8 cellular contexts compared by ENCODE assay signal in the genomic region with DNA sequence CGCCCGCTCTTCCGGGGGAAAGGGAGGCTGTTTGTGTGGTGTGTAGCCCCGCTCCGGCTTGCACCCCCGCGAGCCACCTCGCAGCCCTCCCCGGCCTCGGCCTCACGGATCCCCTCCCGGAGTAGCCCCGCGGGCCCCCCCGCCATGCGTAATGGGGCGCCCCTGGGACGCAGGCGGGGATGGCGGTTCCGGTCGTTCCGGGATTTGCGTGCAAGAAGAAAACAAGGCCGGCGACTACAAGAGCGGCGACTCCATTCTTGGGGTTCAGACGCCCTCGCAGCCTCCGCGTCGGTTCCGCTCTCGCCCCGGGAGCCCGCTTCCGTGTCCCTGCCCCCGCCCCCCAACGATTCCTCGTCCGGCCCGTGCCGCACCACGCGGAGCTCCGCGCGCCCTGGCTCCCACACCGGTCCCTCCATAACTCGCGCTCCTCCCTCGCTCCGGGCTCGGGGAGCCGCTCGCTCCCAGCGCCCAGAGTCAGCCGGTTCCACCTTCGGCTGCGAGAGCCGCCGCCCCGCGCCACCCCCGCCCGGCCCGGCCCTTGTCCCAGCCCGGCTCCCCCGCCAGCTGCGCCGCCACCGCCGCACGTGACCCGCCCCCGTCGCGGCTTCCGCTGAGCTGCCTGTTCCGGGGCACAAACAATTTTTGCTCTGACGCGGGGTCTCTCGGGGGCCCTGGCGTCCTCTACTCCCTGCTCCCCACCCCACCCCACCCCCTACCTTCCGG.
DNase-seq lines count a peak whose midpoint lies in the region; ATAC-seq and TF ChIP-seq lines count a peak whose summit lies in the region.

No MANE protein-coding gene starts in this region.

- POLR2A ChIA-PET in HEK293 (lab: Yijun Ruan, JAX), result interaction anchor here (0.9 to 1.5 kb wide), 5 partner anchors 8 to 80 kb away, joined by 3 to 11 read pairs (median 4); a partner anchor contains a TSS

- H3K4me3 ChIP-seq in HEK293 (ENCODE audit: low read depth, low read length) (peak overlapping the region; percentile 35), RWPE2 (ENCODE audit: severe bottlenecking) (peak overlapping the region; percentile 40), right cardiac atrium (ENCODE audit: low read length) (peak overlapping the region; percentile 73), retinal pigment epithelial cell (ENCODE audit: low read length) (peak overlapping the region; percentile 49)

- H3K27me3 ChIP-seq in RWPE2 (ENCODE audit: insufficient read depth, poor library complexity, severe bottlenecking) (no peaks in the 10 kb centered on the region), right cardiac atrium (ENCODE audit: control insufficient read depth, insufficient read depth) (no peaks in the 10 kb centered on the region)

- no peaks in the 10 kb centered on the region for H3K36me3 ChIP-seq in HEK293 (ENCODE audit: control insufficient read depth in 2 of 2, insufficient read depth in 1 of 2, low read length in 2 of 2)
- H3K36me3 ChIP-seq in RWPE2 (ENCODE audit: low read depth), result no peaks in the 10 kb centered on the region

- no peaks in the 10 kb centered on the region for H3K9me3 ChIP-seq in HEK293 (ENCODE audit: control insufficient read depth, insufficient read depth, low read depth, low read length)
- H3K9me3 ChIP-seq in RWPE2 (ENCODE audit: severe bottlenecking), result no peaks in the 10 kb centered on the region
- no peaks in the 10 kb centered on the region for H3K9me3 ChIP-seq in right cardiac atrium (ENCODE audit: control insufficient read depth, low read length)

- H3K27me3 Mint-ChIP-seq in activated naive CD8-positive, alpha-beta T cell treated with anti-CD3 and anti-CD28 coated beads, Interleukin-2, amount 50 U/mL, for 24 hours, result no peaks in the 10 kb centered on the region

- WGBS in right cardiac atrium, result under 1% methylated on average over 85 of the region's 86 CpGs

- peak overlapping the region; percentile 95 for H3K27ac Mint-ChIP-seq in activated naive CD8-positive, alpha-beta T cell treated with anti-CD3 and anti-CD28 coated beads, Interleukin-2, amount 50 U/mL, for 24 hours

- H3K9me3 Mint-ChIP-seq in activated naive CD8-positive, alpha-beta T cell treated with anti-CD3 and anti-CD28 coated beads, Interleukin-2, amount 50 U/mL, for 24 hours, result no peaks in the 10 kb centered on the region

- peak; percentile 72 for DNase-seq in GDM1 (lab: John Stamatoyannopoulos, UW)
- no peak for DNase-seq in RWPE2 (ENCODE audit: low spot score)
- DNase-seq in activated naive CD8-positive, alpha-beta T cell treated with anti-CD3 and anti-CD28 coated beads, Interleukin-2, amount 50 U/mL, for 24 hours, result peak; percentile 77
- DNase-seq in right cardiac atrium, result peak; percentile 80 to 91 (median 91)
- no peak for DNase-seq in retinal pigment epithelial cell (ENCODE audit: low read depth)

- ATAC-seq in RWPE2 (ENCODE audit: low read depth), result peak; percentile 10; the same call in 2 of the 3 replicates
- ATAC-seq in activated naive CD8-positive, alpha-beta T cell treated with anti-CD3 and anti-CD28 coated beads, Interleukin-2, amount 50 U/mL, for 24 hours, result peak; percentile 8
- peak; percentile 60 to 61 for ATAC-seq in right cardiac atrium
- ATAC-seq in HG02970 (IDR thresholded peaks at IDR 0.05; ENCODE audit: low FRiP score, unreplicated experiment), result no peak
- no peak for ATAC-seq in GM21619 (IDR thresholded peaks at IDR 0.05; ENCODE audit: unreplicated experiment)

- H3K4me1 ChIP-seq in HEK293 (ENCODE audit: control insufficient read depth, insufficient read depth, low read length) (no peaks in the 10 kb centered on the region), RWPE2 (ENCODE audit: insufficient read depth, poor library complexity, severe bottlenecking) (no peaks in the 10 kb centered on the region), right cardiac atrium (ENCODE audit: control insufficient read depth, insufficient read depth, low read length) (peaks cover 5% of the 10 kb centered on the region)

- H3K4me3 Mint-ChIP-seq in activated naive CD8-positive, alpha-beta T cell treated with anti-CD3 and anti-CD28 coated beads, Interleukin-2, amount 50 U/mL, for 24 hours, result peak overlapping the region; percentile 86

- intact Hi-C loops in right cardiac atrium (cut with DNase I), result loop anchor here in 3 of 4 donors (5.0 to 10.0 kb wide), 3 partner anchors 88 to 362 kb away; no protein-coding TSS in a partner anchor

- TF ChIP-seq CTCF in HEK293 (tag by site-specific recombination; IDR thresholded peaks at IDR 0.05) (no peak), RWPE2 (IDR thresholded peaks at IDR 0.05; ENCODE audit: poor library complexity, severe bottlenecking) (no peak), retinal pigment epithelial cell (conservative IDR thresholded peaks at IDR 0.05; ENCODE audit: low read depth, low read length) (no peak)

- peaks cover 6% of the 10 kb centered on the region for H3K36me3 Mint-ChIP-seq in activated naive CD8-positive, alpha-beta T cell treated with anti-CD3 and anti-CD28 coated beads, Interleukin-2, amount 50 U/mL, for 24 hours (ENCODE audit: low read depth)

- H3K4me1 Mint-ChIP-seq in activated naive CD8-positive, alpha-beta T cell treated with anti-CD3 and anti-CD28 coated beads, Interleukin-2, amount 50 U/mL, for 24 hours, result peaks cover 43% of the 10 kb centered on the region

- peak overlapping the region; percentile 86 for H3K27ac ChIP-seq in HEK293 (ENCODE audit: extremely low read depth, low read depth, low read length)
- no peak overlapping the region for H3K27ac ChIP-seq in RWPE2 (ENCODE audit: poor library complexity, severe bottlenecking)
- H3K27ac ChIP-seq in right cardiac atrium (ENCODE audit: low read length), result peak overlapping the region; percentile 98

- CTCF ChIA-PET in HEK293 (lab: Yijun Ruan, JAX), result interaction anchor here (0.6 to 0.8 kb wide), 3 partner anchors 71 to 929 kb away, joined by 3 to 4 read pairs (median 3); no protein-coding TSS in a partner anchor

TF ChIP-seq in HEK293, 187 proteins besides CTCF, POLR2A, EP300 and RAD21 (continues in another document):
- TF ChIP-seq, protein P1, sequence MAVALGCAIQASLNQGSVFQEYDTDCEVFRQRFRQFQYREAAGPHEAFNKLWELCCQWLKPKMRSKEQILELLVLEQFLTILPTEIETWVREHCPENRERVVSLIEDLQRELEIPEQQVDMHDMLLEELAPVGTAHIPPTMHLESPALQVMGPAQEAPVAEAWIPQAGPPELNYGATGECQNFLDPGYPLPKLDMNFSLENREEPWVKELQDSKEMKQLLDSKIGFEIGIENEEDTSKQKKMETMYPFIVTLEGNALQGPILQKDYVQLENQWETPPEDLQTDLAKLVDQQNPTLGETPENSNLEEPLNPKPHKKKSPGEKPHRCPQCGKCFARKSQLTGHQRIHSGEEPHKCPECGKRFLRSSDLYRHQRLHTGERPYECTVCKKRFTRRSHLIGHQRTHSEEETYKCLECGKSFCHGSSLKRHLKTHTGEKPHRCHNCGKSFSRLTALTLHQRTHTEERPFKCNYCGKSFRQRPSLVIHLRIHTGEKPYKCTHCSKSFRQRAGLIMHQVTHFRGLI (tag by site-specific recombination; IDR thresholded peaks at IDR 0.05), result no peak
- TF ChIP-seq ZNF23 (tag by site-specific recombination; IDR thresholded peaks at IDR 0.05; ENCODE audit: borderline replicate concordance), result no peak
- TF ChIP-seq, protein P2, sequence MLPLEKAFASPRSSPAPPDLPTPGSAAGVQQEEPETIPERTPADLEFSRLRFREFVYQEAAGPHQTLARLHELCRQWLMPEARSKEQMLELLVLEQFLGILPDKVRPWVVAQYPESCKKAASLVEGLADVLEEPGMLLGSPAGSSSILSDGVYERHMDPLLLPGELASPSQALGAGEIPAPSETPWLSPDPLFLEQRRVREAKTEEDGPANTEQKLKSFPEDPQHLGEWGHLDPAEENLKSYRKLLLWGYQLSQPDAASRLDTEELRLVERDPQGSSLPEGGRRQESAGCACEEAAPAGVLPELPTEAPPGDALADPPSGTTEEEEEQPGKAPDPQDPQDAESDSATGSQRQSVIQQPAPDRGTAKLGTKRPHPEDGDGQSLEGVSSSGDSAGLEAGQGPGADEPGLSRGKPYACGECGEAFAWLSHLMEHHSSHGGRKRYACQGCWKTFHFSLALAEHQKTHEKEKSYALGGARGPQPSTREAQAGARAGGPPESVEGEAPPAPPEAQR (tag by site-specific recombination; IDR thresholded peaks at IDR 0.05), result no peak
- 0 out of 2 replicates have a peak, but pooled peaks have one; percentile 41 for TF ChIP-seq GLI4 (tag by site-specific recombination; IDR thresholded peaks at IDR 0.05)
- no peak for TF ChIP-seq ZNF596 (tag by site-specific recombination; IDR thresholded peaks at IDR 0.05)
- no peak for TF ChIP-seq ZBTB1 (tag by site-specific recombination; IDR thresholded peaks at IDR 0.05)
- peak; percentile 54 for TF ChIP-seq ZIC2 (tag by site-specific recombination; IDR thresholded peaks at IDR 0.05)
- no peak for TF ChIP-seq ZNF311 (tag by site-specific recombination; IDR thresholded peaks at IDR 0.05; ENCODE audit: borderline replicate concordance)
- TF ChIP-seq, protein P3, sequence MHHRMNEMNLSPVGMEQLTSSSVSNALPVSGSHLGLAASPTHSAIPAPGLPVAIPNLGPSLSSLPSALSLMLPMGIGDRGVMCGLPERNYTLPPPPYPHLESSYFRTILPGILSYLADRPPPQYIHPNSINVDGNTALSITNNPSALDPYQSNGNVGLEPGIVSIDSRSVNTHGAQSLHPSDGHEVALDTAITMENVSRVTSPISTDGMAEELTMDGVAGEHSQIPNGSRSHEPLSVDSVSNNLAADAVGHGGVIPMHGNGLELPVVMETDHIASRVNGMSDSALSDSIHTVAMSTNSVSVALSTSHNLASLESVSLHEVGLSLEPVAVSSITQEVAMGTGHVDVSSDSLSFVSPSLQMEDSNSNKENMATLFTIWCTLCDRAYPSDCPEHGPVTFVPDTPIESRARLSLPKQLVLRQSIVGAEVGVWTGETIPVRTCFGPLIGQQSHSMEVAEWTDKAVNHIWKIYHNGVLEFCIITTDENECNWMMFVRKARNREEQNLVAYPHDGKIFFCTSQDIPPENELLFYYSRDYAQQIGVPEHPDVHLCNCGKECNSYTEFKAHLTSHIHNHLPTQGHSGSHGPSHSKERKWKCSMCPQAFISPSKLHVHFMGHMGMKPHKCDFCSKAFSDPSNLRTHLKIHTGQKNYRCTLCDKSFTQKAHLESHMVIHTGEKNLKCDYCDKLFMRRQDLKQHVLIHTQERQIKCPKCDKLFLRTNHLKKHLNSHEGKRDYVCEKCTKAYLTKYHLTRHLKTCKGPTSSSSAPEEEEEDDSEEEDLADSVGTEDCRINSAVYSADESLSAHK (tag by site-specific recombination; IDR thresholded peaks at IDR 0.05), result no peak
- peak; percentile 98 for TF ChIP-seq GLIS2 (tag by site-specific recombination; IDR thresholded peaks at IDR 0.05)
- peak; percentile 43 for TF ChIP-seq SP2 (tag by site-specific recombination; IDR thresholded peaks at IDR 0.05)
- no peak for TF ChIP-seq ZNF266 (tag by site-specific recombination; IDR thresholded peaks at IDR 0.05; ENCODE audit: low read depth)
- TF ChIP-seq ZSCAN23 (tag by site-specific recombination; IDR thresholded peaks at IDR 0.05), result no peak
- TF ChIP-seq MYNN (tag by site-specific recombination; IDR thresholded peaks at IDR 0.05; ENCODE audit: borderline replicate concordance), result no peak

Comparison
In these comparisons a context has a peak if more than half of its experiments do, and no peak if none do; other contexts are left out.
1. DNase-seq: peak in GDM1 (single experiment), activated naive CD8-positive, alpha-beta T cell treated with anti-CD3 and anti-CD28 coated beads, Interleukin-2, amount 50 U/mL, for 24 hours (single experiment) and right cardiac atrium (3 of 3); none in RWPE2 (single experiment) and retinal pigment epithelial cell (single experiment).
2. ATAC-seq: peak in RWPE2 (single experiment), activated naive CD8-positive, alpha-beta T cell treated with anti-CD3 and anti-CD28 coated beads, Interleukin-2, amount 50 U/mL, for 24 hours (single experiment) and right cardiac atrium (2 of 2); none in HG02970 (single experiment) and GM21619 (single experiment).
3. Peak in every context shown above with its lines, with median percentiles within 50 percentile points of each other: H3K4me3 ChIP-seq.